ENCODE assay signal across 19 cellular contexts in the genomic region with DNA sequence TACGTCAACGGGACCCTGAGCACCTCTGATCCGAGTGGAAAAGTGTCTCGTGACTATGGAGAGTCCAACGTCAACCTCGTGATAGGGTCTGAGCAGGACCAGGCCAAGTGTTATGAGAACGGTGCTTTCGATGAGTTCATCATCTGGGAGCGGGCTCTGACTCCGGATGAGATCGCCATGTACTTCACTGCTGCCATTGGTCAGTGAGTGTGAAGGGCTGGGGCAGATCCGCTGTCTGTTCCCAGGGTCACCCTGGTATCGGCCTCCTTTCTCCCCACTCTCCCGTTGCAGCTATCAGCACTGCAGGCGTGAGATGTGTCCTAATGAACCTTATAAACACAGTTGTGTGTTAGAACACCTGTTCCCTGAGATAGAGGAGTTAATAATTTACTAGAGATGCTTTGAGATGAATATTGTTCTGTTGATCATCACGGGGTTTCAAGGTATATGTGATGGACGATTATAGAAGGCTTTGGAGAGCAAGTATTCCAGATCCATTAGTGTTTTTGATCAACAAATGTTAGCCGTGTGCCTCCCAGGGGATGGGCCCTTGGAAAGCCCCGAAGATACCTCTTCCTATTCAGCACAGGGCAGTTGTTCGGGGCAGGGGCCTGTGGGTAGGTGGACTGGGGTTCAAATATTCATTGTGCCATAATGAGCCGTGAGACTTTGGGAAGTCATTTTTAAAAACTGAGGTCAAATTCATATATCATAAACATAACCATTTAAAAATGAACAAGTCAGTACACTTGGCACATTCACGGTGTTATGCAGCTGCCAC. TPM values are rescaled to one million over a fixed set of nuclear protein-coding genes. Genes with fewer than 3 reads are reported as not detected.
"Had no signal": no experiment of that assay in that cellular context is flagged by ENCODE, and none has a peak within 500 bp of the region (broad histone marks: within the 10 kb centered on the region; RNA-seq: fewer than 3 reads in every experiment).

No MANE protein-coding gene starts in this region.

- H3K27ac Mint-ChIP-seq: activated CD4-positive, alpha-beta T cell treated with anti-CD3 and anti-CD28 coated beads, Interleukin-2, amount 10 ng/mL, durations not matched to agents 7 days and 5 days; activated naive CD4-positive, alpha-beta T cell treated with anti-CD3 and anti-CD28 coated beads, Interleukin-2, amount 50 U/mL, for 24 hours; dendritic cell treated with granulocyte-macrophage colony-stimulating factor and Interleukin-4, amounts not matched to agents 40 ng/mL and 50 ng/mL, for 4 days; progenitor cell of endocrine pancreas; stimulated activated naive B cell treated with anti-CD40 and anti-IgM and Interleukin-4, amounts not matched to agents 10 μg/mL and 1 μg/mL and 100 μg/mL, for 72 hours had no signal

- H3K4me1 ChIP-seq: adrenal gland, breast epithelium had no signal

- H3K36me3 ChIP-seq: adrenal gland, breast epithelium, thoracic aorta had no signal

- H3K9me3 ChIP-seq: adrenal gland, breast epithelium, SK-N-SH, thoracic aorta had no signal

- H3K9ac ChIP-seq: SK-N-SH had no signal

- DNase-seq: activated CD4-positive, alpha-beta T cell treated with anti-CD3 and anti-CD28 coated beads, Interleukin-2, amount 10 ng/mL, durations not matched to agents 7 days and 5 days; activated CD4-positive, CD25-positive, alpha-beta regulatory T cell; activated gamma-delta T cell; effector memory CD4-positive, alpha-beta T cell; kidney glomerular epithelial cell; left ventricle myocardium superior; naive B cell; SK-N-SH; stimulated activated naive B cell treated with anti-CD40 and anti-IgM and Interleukin-4, amounts not matched to agents 10 μg/mL and 1 μg/mL and 100 μg/mL, for 72 hours; T-helper 1 cell; T-helper 9 cell had no signal

- H3K36me3 Mint-ChIP-seq: activated naive CD4-positive, alpha-beta T cell treated with anti-CD3 and anti-CD28 coated beads, Interleukin-2, amount 50 U/mL, for 24 hours; naive B cell; stimulated activated naive B cell treated with anti-CD40 and anti-IgM and Interleukin-4, amounts not matched to agents 10 μg/mL and 1 μg/mL and 100 μg/mL, for 72 hours had no signal

- H3K4me3 ChIP-seq: adrenal gland, breast epithelium, thoracic aorta had no signal

- ATAC-seq: left ventricle myocardium superior; stimulated activated naive B cell treated with anti-CD40 and anti-IgM and Interleukin-4, amounts not matched to agents 10 μg/mL and 1 μg/mL and 100 μg/mL, for 72 hours had no signal

- H3K4me1 Mint-ChIP-seq: activated CD4-positive, alpha-beta T cell treated with anti-CD3 and anti-CD28 coated beads, Interleukin-2, amount 10 ng/mL, durations not matched to agents 7 days and 5 days; activated naive CD4-positive, alpha-beta T cell treated with anti-CD3 and anti-CD28 coated beads, Interleukin-2, amount 50 U/mL, for 24 hours had no signal

- H3K27me3 ChIP-seq: adrenal gland, breast epithelium had no signal

- H3K27ac ChIP-seq: adrenal gland, breast epithelium, thoracic aorta had no signal

- H3K9me3 Mint-ChIP-seq: activated CD4-positive, alpha-beta T cell treated with anti-CD3 and anti-CD28 coated beads, Interleukin-2, amount 10 ng/mL, durations not matched to agents 7 days and 5 days; activated naive CD4-positive, alpha-beta T cell treated with anti-CD3 and anti-CD28 coated beads, Interleukin-2, amount 50 U/mL, for 24 hours; dendritic cell treated with granulocyte-macrophage colony-stimulating factor and Interleukin-4, amounts not matched to agents 40 ng/mL and 50 ng/mL, for 4 days; naive B cell; neural crest cell; stimulated activated naive B cell treated with anti-CD40 and anti-IgM and Interleukin-4, amounts not matched to agents 10 μg/mL and 1 μg/mL and 100 μg/mL, for 72 hours had no signal

- H3K4me3 Mint-ChIP-seq: activated CD4-positive, alpha-beta T cell treated with anti-CD3 and anti-CD28 coated beads, Interleukin-2, amount 10 ng/mL, durations not matched to agents 7 days and 5 days; activated naive CD4-positive, alpha-beta T cell treated with anti-CD3 and anti-CD28 coated beads, Interleukin-2, amount 50 U/mL, for 24 hours; dendritic cell treated with granulocyte-macrophage colony-stimulating factor and Interleukin-4, amounts not matched to agents 40 ng/mL and 50 ng/mL, for 4 days; naive B cell; neural crest cell; stimulated activated naive B cell treated with anti-CD40 and anti-IgM and Interleukin-4, amounts not matched to agents 10 μg/mL and 1 μg/mL and 100 μg/mL, for 72 hours had no signal

RNA-seq across cellular contexts. Expression of a gene that starts 33.6 kb away (rescaled TPM):
- total RNA-seq: glomerular endothelial cell had no signal
- polyA plus RNA-seq: SK-N-SH had no signal
